1 cellular context compared by ENCODE assay signal in the genomic region with DNA sequence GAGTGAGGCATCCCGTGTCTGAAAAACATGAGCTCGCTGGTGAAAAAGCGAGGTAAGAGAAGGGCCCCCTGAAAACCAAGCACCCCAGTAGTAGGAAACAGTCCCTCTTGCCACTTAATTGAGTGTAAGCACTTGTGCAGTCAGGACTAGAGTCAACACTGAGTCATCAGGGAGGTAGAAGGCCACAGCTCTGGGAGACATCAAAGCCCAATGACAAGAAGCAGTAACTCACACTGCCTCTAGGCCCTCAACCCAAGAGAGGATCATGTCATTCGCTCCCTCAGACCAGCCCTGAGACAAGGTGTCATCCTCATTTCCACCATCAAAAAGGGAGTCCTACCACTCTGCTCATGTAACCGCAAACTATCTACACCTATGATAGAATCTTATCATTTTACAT.
TF ChIP-seq lines count a peak whose summit lies in the region.

No MANE protein-coding gene starts in this region.

TF ChIP-seq in HEK293, 187 proteins besides CTCF, POLR2A, EP300 and RAD21 (continued from another document):
- TF ChIP-seq, protein P1, sequence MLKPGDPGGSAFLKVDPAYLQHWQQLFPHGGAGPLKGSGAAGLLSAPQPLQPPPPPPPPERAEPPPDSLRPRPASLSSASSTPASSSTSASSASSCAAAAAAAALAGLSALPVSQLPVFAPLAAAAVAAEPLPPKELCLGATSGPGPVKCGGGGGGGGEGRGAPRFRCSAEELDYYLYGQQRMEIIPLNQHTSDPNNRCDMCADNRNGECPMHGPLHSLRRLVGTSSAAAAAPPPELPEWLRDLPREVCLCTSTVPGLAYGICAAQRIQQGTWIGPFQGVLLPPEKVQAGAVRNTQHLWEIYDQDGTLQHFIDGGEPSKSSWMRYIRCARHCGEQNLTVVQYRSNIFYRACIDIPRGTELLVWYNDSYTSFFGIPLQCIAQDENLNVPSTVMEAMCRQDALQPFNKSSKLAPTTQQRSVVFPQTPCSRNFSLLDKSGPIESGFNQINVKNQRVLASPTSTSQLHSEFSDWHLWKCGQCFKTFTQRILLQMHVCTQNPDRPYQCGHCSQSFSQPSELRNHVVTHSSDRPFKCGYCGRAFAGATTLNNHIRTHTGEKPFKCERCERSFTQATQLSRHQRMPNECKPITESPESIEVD (tag by site-specific recombination; IDR thresholded peaks at IDR 0.05): no peak
- no peak for TF ChIP-seq SP3 (tag by site-specific recombination; IDR thresholded peaks at IDR 0.05)
- no peak for TF ChIP-seq ZNF248 (tag by site-specific recombination; IDR thresholded peaks at IDR 0.05)
- TF ChIP-seq, protein P2, sequence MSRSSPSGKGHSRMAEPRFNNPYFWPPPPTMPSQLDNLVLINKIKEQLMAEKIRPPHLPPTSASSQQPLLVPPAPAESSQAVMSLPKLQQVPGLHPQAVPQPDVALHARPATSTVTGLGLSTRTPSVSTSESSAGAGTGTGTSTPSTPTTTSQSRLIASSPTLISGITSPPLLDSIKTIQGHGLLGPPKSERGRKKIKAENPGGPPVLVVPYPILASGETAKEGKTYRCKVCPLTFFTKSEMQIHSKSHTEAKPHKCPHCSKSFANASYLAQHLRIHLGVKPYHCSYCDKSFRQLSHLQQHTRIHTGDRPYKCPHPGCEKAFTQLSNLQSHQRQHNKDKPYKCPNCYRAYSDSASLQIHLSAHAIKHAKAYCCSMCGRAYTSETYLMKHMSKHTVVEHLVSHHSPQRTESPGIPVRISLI (tag by site-specific recombination; IDR thresholded peaks at IDR 0.05): no peak
- TF ChIP-seq ZNF366 (tag by site-specific recombination; conservative IDR thresholded peaks at IDR 0.05): peak; percentile 6; the same call in 1 of the 2 replicates
- TF ChIP-seq ZXDB (tag by site-specific recombination; IDR thresholded peaks at IDR 0.05): no peak
- no peak for TF ChIP-seq ZNF843 (tag by site-specific recombination; IDR thresholded peaks at IDR 0.05)
- TF ChIP-seq KLF17 (tag by site-specific recombination; IDR thresholded peaks at IDR 0.05): peak; percentile 63
- TF ChIP-seq REPIN1 (tag by site-specific recombination; IDR thresholded peaks at IDR 0.05; ENCODE audit: low read depth): no peak
- TF ChIP-seq SCRT1 (tag by site-specific recombination; IDR thresholded peaks at IDR 0.05; ENCODE audit: borderline replicate concordance): no peak
- no peak for TF ChIP-seq ZNF404 (tag by site-specific recombination; IDR thresholded peaks at IDR 0.05)
- peak; percentile 50; the same call in 1 of the 2 replicates for TF ChIP-seq ZNF558 (tag by site-specific recombination; IDR thresholded peaks at IDR 0.05)
- no peak for TF ChIP-seq ZNF350 (tag by site-specific recombination; IDR thresholded peaks at IDR 0.05)
- no peak for TF ChIP-seq ZNF157 (tag by site-specific recombination; IDR thresholded peaks at IDR 0.05)
- no peak for TF ChIP-seq ZBTB49 (tag by site-specific recombination; IDR thresholded peaks at IDR 0.05; ENCODE audit: low read depth)
- TF ChIP-seq ZNF24 (tag by site-specific recombination; IDR thresholded peaks at IDR 0.05): no peak
- TF ChIP-seq TCF7L2 (IDR thresholded peaks at IDR 0.05; ENCODE audit: borderline replicate concordance, low read depth, low read length): peak; percentile 68; the same call in 1 of the 2 replicates
- TF ChIP-seq HIC1 (tag by site-specific recombination; IDR thresholded peaks at IDR 0.05): 0 out of 2 replicates have a peak, but pooled peaks have one; percentile 24
- TF ChIP-seq KLF1 (tag by site-specific recombination; IDR thresholded peaks at IDR 0.05): no peak
- peak; percentile 52 for TF ChIP-seq ZBTB48 (tag by site-specific recombination; IDR thresholded peaks at IDR 0.05)
- TF ChIP-seq, protein P3, sequence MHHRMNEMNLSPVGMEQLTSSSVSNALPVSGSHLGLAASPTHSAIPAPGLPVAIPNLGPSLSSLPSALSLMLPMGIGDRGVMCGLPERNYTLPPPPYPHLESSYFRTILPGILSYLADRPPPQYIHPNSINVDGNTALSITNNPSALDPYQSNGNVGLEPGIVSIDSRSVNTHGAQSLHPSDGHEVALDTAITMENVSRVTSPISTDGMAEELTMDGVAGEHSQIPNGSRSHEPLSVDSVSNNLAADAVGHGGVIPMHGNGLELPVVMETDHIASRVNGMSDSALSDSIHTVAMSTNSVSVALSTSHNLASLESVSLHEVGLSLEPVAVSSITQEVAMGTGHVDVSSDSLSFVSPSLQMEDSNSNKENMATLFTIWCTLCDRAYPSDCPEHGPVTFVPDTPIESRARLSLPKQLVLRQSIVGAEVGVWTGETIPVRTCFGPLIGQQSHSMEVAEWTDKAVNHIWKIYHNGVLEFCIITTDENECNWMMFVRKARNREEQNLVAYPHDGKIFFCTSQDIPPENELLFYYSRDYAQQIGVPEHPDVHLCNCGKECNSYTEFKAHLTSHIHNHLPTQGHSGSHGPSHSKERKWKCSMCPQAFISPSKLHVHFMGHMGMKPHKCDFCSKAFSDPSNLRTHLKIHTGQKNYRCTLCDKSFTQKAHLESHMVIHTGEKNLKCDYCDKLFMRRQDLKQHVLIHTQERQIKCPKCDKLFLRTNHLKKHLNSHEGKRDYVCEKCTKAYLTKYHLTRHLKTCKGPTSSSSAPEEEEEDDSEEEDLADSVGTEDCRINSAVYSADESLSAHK (tag by site-specific recombination; IDR thresholded peaks at IDR 0.05): no peak
- no peak for TF ChIP-seq KLF7 (tag by site-specific recombination; IDR thresholded peaks at IDR 0.05; ENCODE audit: borderline replicate concordance)
- no peak for TF ChIP-seq ZNF391 (tag by site-specific recombination; IDR thresholded peaks at IDR 0.05; ENCODE audit: borderline replicate concordance, low read depth)
- TF ChIP-seq YY1 (tag by site-specific recombination; IDR thresholded peaks at IDR 0.05): no peak
- TF ChIP-seq ZSCAN16 (tag by site-specific recombination; IDR thresholded peaks at IDR 0.05): no peak
- TF ChIP-seq ZNF629 (tag by site-specific recombination; IDR thresholded peaks at IDR 0.05): peak; percentile 79
